1 cellular context compared by ENCODE assay signal in the genomic region with DNA sequence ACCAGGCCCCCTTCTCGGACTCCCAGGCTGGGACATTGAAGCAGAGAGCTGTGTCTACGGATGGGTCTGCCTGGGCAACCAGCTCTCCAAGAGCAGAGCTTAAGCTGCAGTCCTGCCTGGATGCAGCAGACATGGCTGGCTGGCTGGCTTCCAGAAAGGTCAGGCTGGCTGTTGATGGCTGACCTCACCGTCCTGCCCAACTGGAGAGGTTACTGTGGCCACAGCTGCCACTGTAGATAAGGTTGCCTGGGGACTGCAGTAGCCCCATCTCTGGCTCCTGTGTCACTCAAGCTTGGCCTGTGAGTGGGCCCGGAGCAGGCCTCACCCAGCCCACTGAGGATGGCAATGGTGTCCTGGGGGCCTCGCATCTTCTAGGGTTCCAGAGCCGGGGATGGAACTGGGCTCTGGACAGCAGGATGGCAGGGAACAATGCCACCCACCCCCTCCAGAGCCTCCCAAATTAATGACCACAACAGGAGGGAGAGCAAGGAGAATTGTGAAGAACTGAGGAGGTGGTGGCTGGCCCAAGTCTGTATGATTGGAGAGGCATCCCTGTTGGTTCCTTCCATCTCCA.
TF ChIP-seq lines count a peak whose summit lies in the region.

No MANE protein-coding gene starts in this region.

TF ChIP-seq in SK-N-SH, 30 proteins besides CTCF, POLR2A, EP300 and RAD21 (continued from another document):
- TF ChIP-seq, protein P1, sequence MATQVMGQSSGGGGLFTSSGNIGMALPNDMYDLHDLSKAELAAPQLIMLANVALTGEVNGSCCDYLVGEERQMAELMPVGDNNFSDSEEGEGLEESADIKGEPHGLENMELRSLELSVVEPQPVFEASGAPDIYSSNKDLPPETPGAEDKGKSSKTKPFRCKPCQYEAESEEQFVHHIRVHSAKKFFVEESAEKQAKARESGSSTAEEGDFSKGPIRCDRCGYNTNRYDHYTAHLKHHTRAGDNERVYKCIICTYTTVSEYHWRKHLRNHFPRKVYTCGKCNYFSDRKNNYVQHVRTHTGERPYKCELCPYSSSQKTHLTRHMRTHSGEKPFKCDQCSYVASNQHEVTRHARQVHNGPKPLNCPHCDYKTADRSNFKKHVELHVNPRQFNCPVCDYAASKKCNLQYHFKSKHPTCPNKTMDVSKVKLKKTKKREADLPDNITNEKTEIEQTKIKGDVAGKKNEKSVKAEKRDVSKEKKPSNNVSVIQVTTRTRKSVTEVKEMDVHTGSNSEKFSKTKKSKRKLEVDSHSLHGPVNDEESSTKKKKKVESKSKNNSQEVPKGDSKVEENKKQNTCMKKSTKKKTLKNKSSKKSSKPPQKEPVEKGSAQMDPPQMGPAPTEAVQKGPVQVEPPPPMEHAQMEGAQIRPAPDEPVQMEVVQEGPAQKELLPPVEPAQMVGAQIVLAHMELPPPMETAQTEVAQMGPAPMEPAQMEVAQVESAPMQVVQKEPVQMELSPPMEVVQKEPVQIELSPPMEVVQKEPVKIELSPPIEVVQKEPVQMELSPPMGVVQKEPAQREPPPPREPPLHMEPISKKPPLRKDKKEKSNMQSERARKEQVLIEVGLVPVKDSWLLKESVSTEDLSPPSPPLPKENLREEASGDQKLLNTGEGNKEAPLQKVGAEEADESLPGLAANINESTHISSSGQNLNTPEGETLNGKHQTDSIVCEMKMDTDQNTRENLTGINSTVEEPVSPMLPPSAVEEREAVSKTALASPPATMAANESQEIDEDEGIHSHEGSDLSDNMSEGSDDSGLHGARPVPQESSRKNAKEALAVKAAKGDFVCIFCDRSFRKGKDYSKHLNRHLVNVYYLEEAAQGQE (IDR thresholded peaks at IDR 0.05; ENCODE audit: low read depth, low read length): no peak
- TF ChIP-seq GATA2 (CRISPR knock-in tag; IDR thresholded peaks at IDR 0.05) (peak; percentile 96), SMC3 (IDR thresholded peaks at IDR 0.05; ENCODE audit: low read depth, low read length) (no peak; the same call in 1 of the 2 replicates), RXRA (IDR thresholded peaks at IDR 0.05; ENCODE audit: borderline replicate concordance, low read depth) (no peak), TCF12 (IDR thresholded peaks at IDR 0.05) (no peak), JUND (IDR thresholded peaks at IDR 0.05) (no peak), RCOR1 (IDR thresholded peaks at IDR 0.05; ENCODE audit: low read length) (peak; percentile 65; the same call in 1 of the 2 replicates), YY1 (IDR thresholded peaks at IDR 0.05; ENCODE audit: low read depth) (no peak), RFX5 (IDR thresholded peaks at IDR 0.05; ENCODE audit: low read length) (0 out of 2 replicates have a peak, but pooled peaks have one; percentile 17), SIN3A (IDR thresholded peaks at IDR 0.05; ENCODE audit: borderline replicate concordance, low read depth, low read length) (no peak), TAF1 (IDR thresholded peaks at IDR 0.05; ENCODE audit: borderline replicate concordance, low read depth, low read length) (no peak), ELF1 (IDR thresholded peaks at IDR 0.05) (no peak), FOXJ3 (CRISPR knock-in tag; IDR thresholded peaks at IDR 0.05) (peak; percentile 79; the same call in 1 of the 2 replicates), FOSL2 (IDR thresholded peaks at IDR 0.05; ENCODE audit: borderline replicate concordance, low read depth) (no peak), EZH2phosphoT487 (IDR thresholded peaks at IDR 0.05; ENCODE audit: borderline replicate concordance, low read depth) (no peak)
- TF ChIP-seq, protein P2, sequence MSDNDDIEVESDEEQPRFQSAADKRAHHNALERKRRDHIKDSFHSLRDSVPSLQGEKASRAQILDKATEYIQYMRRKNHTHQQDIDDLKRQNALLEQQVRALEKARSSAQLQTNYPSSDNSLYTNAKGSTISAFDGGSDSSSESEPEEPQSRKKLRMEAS (IDR thresholded peaks at IDR 0.05; ENCODE audit: low read depth): no peak
- TF ChIP-seq, protein P3, sequence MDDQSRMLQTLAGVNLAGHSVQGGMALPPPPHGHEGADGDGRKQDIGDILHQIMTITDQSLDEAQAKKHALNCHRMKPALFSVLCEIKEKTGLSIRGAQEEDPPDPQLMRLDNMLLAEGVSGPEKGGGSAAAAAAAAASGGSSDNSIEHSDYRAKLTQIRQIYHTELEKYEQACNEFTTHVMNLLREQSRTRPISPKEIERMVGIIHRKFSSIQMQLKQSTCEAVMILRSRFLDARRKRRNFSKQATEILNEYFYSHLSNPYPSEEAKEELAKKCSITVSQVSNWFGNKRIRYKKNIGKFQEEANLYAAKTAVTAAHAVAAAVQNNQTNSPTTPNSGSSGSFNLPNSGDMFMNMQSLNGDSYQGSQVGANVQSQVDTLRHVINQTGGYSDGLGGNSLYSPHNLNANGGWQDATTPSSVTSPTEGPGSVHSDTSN (IDR thresholded peaks at IDR 0.05): no peak
- TF ChIP-seq, protein P4, sequence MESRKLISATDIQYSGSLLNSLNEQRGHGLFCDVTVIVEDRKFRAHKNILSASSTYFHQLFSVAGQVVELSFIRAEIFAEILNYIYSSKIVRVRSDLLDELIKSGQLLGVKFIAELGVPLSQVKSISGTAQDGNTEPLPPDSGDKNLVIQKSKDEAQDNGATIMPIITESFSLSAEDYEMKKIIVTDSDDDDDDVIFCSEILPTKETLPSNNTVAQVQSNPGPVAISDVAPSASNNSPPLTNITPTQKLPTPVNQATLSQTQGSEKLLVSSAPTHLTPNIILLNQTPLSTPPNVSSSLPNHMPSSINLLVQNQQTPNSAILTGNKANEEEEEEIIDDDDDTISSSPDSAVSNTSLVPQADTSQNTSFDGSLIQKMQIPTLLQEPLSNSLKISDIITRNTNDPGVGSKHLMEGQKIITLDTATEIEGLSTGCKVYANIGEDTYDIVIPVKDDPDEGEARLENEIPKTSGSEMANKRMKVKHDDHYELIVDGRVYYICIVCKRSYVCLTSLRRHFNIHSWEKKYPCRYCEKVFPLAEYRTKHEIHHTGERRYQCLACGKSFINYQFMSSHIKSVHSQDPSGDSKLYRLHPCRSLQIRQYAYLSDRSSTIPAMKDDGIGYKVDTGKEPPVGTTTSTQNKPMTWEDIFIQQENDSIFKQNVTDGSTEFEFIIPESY (IDR thresholded peaks at IDR 0.05; ENCODE audit: borderline replicate concordance, low read depth): no peak
- TF ChIP-seq, protein P5, sequence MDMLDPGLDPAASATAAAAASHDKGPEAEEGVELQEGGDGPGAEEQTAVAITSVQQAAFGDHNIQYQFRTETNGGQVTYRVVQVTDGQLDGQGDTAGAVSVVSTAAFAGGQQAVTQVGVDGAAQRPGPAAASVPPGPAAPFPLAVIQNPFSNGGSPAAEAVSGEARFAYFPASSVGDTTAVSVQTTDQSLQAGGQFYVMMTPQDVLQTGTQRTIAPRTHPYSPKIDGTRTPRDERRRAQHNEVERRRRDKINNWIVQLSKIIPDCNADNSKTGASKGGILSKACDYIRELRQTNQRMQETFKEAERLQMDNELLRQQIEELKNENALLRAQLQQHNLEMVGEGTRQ (IDR thresholded peaks at IDR 0.05; ENCODE audit: borderline replicate concordance, low read depth, low read length): no peak
- TF ChIP-seq, protein P6, sequence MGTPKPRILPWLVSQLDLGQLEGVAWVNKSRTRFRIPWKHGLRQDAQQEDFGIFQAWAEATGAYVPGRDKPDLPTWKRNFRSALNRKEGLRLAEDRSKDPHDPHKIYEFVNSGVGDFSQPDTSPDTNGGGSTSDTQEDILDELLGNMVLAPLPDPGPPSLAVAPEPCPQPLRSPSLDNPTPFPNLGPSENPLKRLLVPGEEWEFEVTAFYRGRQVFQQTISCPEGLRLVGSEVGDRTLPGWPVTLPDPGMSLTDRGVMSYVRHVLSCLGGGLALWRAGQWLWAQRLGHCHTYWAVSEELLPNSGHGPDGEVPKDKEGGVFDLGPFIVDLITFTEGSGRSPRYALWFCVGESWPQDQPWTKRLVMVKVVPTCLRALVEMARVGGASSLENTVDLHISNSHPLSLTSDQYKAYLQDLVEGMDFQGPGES (IDR thresholded peaks at IDR 0.05; ENCODE audit: low read depth, low read length): no peak
- TF ChIP-seq, protein P7, sequence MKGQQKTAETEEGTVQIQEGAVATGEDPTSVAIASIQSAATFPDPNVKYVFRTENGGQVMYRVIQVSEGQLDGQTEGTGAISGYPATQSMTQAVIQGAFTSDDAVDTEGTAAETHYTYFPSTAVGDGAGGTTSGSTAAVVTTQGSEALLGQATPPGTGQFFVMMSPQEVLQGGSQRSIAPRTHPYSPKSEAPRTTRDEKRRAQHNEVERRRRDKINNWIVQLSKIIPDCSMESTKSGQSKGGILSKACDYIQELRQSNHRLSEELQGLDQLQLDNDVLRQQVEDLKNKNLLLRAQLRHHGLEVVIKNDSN (IDR thresholded peaks at IDR 0.05; ENCODE audit: borderline replicate concordance, low read depth): no peak
